8 cellular contexts compared by ENCODE assay signal in genomic region chr3:124730920-124731297, GRCh38. TPM values are rescaled to one million over a fixed set of nuclear protein-coding genes. Genes with fewer than 3 reads are reported as not detected.
A peak's percentile ranks its signal among the peaks of the same experiment; 100 is the strongest.
DNase-seq lines count a peak whose midpoint lies in the region; ATAC-seq, FAIRE-seq and TF ChIP-seq lines count a peak whose summit lies in the region.

No MANE protein-coding gene starts in this region.

- H3K27me3 Mint-ChIP-seq in astrocyte (ENCODE audit: low read depth, unreplicated experiment): no peaks in the 10 kb centered on the region
- peaks cover 2% of the 10 kb centered on the region for H3K27me3 Mint-ChIP-seq in memory B cell

- H3K4me3 ChIP-seq in astrocyte (ENCODE audit: insufficient read depth, low read depth, low read length): peak overlapping the region; percentile 100
- H3K4me3 ChIP-seq in tibial nerve: peak overlapping the region; percentile 60 to 97 (median 71)

- H3K4me1 Mint-ChIP-seq in astrocyte (ENCODE audit: low read depth, unreplicated experiment) (peaks cover 4% of the 10 kb centered on the region), memory B cell (peaks cover 20% of the 10 kb centered on the region)

- no peaks in the 10 kb centered on the region for H3K27me3 ChIP-seq in astrocyte (ENCODE audit: insufficient read depth, low read length)
- H3K27me3 ChIP-seq in tibial nerve: peaks cover 0 to 15% of the 10 kb centered on the region in 2 donors

- H3K27ac Mint-ChIP-seq in astrocyte (ENCODE audit: unreplicated experiment) (peak overlapping the region; percentile 97), memory B cell (peak overlapping the region; percentile 96)

- H2AFZ ChIP-seq in astrocyte (ENCODE audit: low read depth, low read length): peak overlapping the region; percentile 100

- H3K4me3 Mint-ChIP-seq in astrocyte (ENCODE audit: unreplicated experiment) (peak overlapping the region; percentile 99), memory B cell (peak overlapping the region; percentile 99)

- peak overlapping the region; percentile 91 for H3K4me2 ChIP-seq in astrocyte (ENCODE audit: low read length)

- no peaks in the 10 kb centered on the region for H3K9me3 Mint-ChIP-seq in astrocyte (ENCODE audit: unreplicated experiment)
- H3K9me3 Mint-ChIP-seq in memory B cell: no peaks in the 10 kb centered on the region

- TF ChIP-seq CTCF in astrocyte (IDR thresholded peaks at IDR 0.05; ENCODE audit: insufficient read depth, low read depth, low read length) (no peak), tibial nerve (IDR thresholded peaks at IDR 0.05) (no peak)

- H3K9me3 ChIP-seq in astrocyte (ENCODE audit: insufficient read depth, low read depth, low read length) (no peaks in the 10 kb centered on the region), tibial nerve (no peaks in the 10 kb centered on the region)

- TF ChIP-seq POLR2A in tibial nerve (IDR thresholded peaks at IDR 0.05): no peak

- H3K4me1 ChIP-seq in astrocyte (ENCODE audit: insufficient read depth, low read length) (peaks cover 10% of the 10 kb centered on the region), tibial nerve (peaks cover 0 to 42% (median 12%) of the 10 kb centered on the region in 4 donors)

- no peak for TF ChIP-seq EP300 in tibial nerve (IDR thresholded peaks at IDR 0.05)

- no peak for FAIRE-seq in astrocyte (lab: Jason Lieb, UNC)

- H3K9ac ChIP-seq in astrocyte (ENCODE audit: low read length): peak overlapping the region; percentile 98

- ATAC-seq in memory B cell (ENCODE audit: low read depth) (no peak), HG02870 (IDR thresholded peaks at IDR 0.05; ENCODE audit: unreplicated experiment) (no peak), GM19324 (IDR thresholded peaks at IDR 0.05; ENCODE audit: low FRiP score, unreplicated experiment) (no peak)

- H3K79me2 ChIP-seq in astrocyte (ENCODE audit: insufficient read depth, low read length): peaks cover 53% of the 10 kb centered on the region

- 18 to 21% methylated on average over 13 of the region's 13 CpGs for whole genome bisulfite sequencing in tibial nerve, 2 donors

- H3K36me3 Mint-ChIP-seq in astrocyte (ENCODE audit: low read depth, unreplicated experiment) (no peaks in the 10 kb centered on the region), memory B cell (peaks cover 3% of the 10 kb centered on the region)

- H3K36me3 ChIP-seq in astrocyte (ENCODE audit: insufficient read depth, low read length): peaks cover 3% of the 10 kb centered on the region
- H3K36me3 ChIP-seq in tibial nerve: peaks cover 0 to 13% (median 0%) of the 10 kb centered on the region in 3 donors

- DNase-seq in activated T-cell treated with anti-CD3 and anti-CD28 coated beads for 48 hours (ENCODE audit: low read depth) (peak; percentile 8), astrocyte (ENCODE audit: low read depth) (no peak), memory B cell (ENCODE audit: low spot score in 2 of 2) (no peak), tibial nerve (ENCODE audit: low spot score in 2 of 2) (no peak), SKM-1 (lab: John Stamatoyannopoulos, UW; ENCODE audit: unreplicated experiment) (no peak)
- DNase-seq in activated T-cell treated with anti-CD3 and anti-CD28 coated beads, Interleukin-2, amount 50 U/mL, for 1 hour: no peak

- no peaks in the 10 kb centered on the region for H4K20me1 ChIP-seq in astrocyte (ENCODE audit: insufficient read depth, low read length)

- H3K27ac ChIP-seq in astrocyte (ENCODE audit: low read depth, low read length) (peak overlapping the region; percentile 93), tibial nerve (peak overlapping the region in 2 of 4 donors; percentile 75 to 87)

RNA-seq across cellular contexts. Expression of gene UMPS, which starts 0.7 kb away (rescaled TPM):
- total RNA-seq in astrocyte: 25.4 and 38.3 TPM in 2 replicates
- total RNA-seq in tibial nerve: 10 to 100 TPM; 11.0 to 34.5 (median 16.2) TPM
